In the genomic region with DNA sequence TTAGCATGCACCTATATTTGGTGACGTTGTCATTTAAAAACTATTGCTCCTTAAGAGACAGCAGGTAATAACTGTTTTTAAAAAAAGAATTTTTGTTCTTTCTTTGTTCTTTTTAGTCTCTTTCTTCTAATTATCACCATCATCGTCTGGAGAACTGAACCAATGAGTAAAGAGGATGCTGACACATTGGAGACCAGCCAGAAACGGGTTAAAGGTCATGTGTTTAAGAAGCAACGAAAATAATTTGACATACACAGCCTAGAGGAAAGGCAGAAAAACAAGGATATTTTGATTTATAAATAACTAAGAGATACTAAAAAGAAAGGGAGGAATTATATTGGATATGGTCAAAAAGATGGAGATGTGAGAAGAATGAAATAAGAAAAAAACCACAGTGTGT, we compare ENCODE assay signal across 9 cellular contexts. TPM values are rescaled to one million over a fixed set of nuclear protein-coding genes. Genes with fewer than 3 reads are reported as not detected.
"Had no signal": no experiment of that assay in that cellular context is flagged by ENCODE, and none has a peak within 500 bp of the region (broad histone marks: within the 10 kb centered on the region; RNA-seq: fewer than 3 reads in every experiment).

No MANE protein-coding gene starts in this region.

- FAIRE-seq: G401.6, GM12878, GM12891, GM12892, GM18507, GM19239 had no signal

- ATAC-seq: GM12878 had no signal

- DNase-seq: GDM1, GF-D8 had no signal

- H3K4me3 ChIP-seq: GM12878 had no signal

RNA-seq across cellular contexts. Expression of a gene that starts 19.2 kb away (rescaled TPM):
- total RNA-seq: G401 had no signal
